8 cellular contexts compared by ENCODE assay signal in the genomic region with DNA sequence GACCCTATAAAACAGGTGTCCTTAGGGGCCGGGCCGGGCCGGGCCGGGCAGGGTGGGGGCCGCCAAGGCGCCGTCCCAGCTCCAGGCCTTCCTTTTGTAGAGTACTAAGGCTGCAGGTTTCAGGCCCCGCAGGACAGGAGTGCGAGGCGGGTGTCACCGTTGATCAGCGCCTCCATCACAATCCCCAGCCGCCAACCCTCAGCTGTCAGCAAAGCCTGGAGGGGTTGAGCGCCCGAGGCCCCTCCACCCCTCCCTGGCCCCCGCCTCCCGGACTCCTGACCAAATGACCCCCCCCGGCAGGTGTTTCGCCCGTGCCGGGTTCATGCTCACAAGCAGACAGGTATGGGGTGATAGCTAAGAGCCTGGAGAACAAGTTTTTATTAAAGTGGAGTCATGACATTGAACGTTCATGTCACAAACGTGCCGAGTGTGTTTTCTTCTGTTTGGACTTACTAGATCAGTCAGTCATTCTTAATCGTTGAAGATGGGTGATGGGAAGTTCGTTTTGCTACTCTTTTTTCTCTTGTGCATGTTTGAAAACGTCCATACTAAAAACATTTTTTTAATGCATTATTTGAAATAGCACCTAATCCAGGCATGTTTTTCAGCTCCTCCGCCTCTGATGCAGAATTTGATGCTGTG. TPM values are rescaled to one million over a fixed set of nuclear protein-coding genes. Genes with fewer than 3 reads are reported as not detected.
DNase-seq lines count a peak whose midpoint lies in the region; ATAC-seq and TF ChIP-seq lines count a peak whose summit lies in the region.

No MANE protein-coding gene starts in this region.

- H3K4me1 ChIP-seq in esophagus squamous epithelium = peaks cover 7 to 26% (median 8%) of the 10 kb centered on the region in 3 donors

- H3K4me3 Mint-ChIP-seq in T-helper 17 cell = peak overlapping the region; percentile 94
- H3K4me3 Mint-ChIP-seq in nephron = peak overlapping the region; percentile 77 to 91 (median 90)

- H3K4me3 ChIP-seq in esophagus squamous epithelium = peak overlapping the region; percentile 65 to 89 (median 80)

- H3K27ac ChIP-seq in esophagus squamous epithelium = peak overlapping the region; percentile 87 to 98 (median 94)

- DNase-seq in activated CD8-positive, alpha-beta memory T cell treated with anti-CD3 and anti-CD28 coated beads, Interleukin-2, amount 50 U/mL, for 48 hours = peak; percentile 56
- DNase-seq in activated CD8-positive, alpha-beta memory T cell treated with anti-CD3 and anti-CD28 coated beads, Interleukin-2, amount 50 U/mL, for 4 hours = no peak
- DNase-seq in T-helper 17 cell (no peak), esophagus squamous epithelium (lab: John Stamatoyannopoulos, UW) (no peak), mesenteric fat pad (ENCODE audit: low spot score) (no peak), MV-4-11 (lab: John Stamatoyannopoulos, UW) (no peak)

- H3K4me1 Mint-ChIP-seq in T-helper 17 cell (peaks cover 19% of the 10 kb centered on the region), nephron (peaks cover 15% of the 10 kb centered on the region)

- H3K9me3 ChIP-seq in T-helper 17 cell (ENCODE audit: control insufficient read depth, low read length, poor library complexity, severe bottlenecking) (no peaks in the 10 kb centered on the region), esophagus squamous epithelium (no peaks in the 10 kb centered on the region)

- H3K27me3 ChIP-seq in esophagus squamous epithelium = no peaks in the 10 kb centered on the region

- peak overlapping the region; percentile 96 for H3K27ac Mint-ChIP-seq in T-helper 17 cell
- peak overlapping the region; percentile 56 to 83 (median 77) for H3K27ac Mint-ChIP-seq in nephron

- intact Hi-C loops in esophagus squamous epithelium (cut with DNase I) = no loop called here

- WGBS in esophagus squamous epithelium, 2 donors = 6 to 8% methylated on average over 12 to 13 of the region's 28 CpGs

- ATAC-seq in HG03097 (IDR thresholded peaks at IDR 0.05; ENCODE audit: low FRiP score, unreplicated experiment) = peak; percentile 13
- peak; percentile 3 for ATAC-seq in T-helper 17 cell

- no peaks in the 10 kb centered on the region for H3K9me3 Mint-ChIP-seq in nephron

- H3K36me3 Mint-ChIP-seq in T-helper 17 cell (ENCODE audit: low read depth) (no peaks in the 10 kb centered on the region), nephron (ENCODE audit: low read depth) (peaks cover 32% of the 10 kb centered on the region)

- H3K36me3 ChIP-seq in esophagus squamous epithelium = peaks cover 4 to 48% (median 11%) of the 10 kb centered on the region in 3 donors

- H3K27me3 Mint-ChIP-seq in T-helper 17 cell = no peaks in the 10 kb centered on the region
- H3K27me3 Mint-ChIP-seq in nephron (ENCODE audit: low read depth) = no peaks in the 10 kb centered on the region

- no peak for TF ChIP-seq POLR2A in esophagus squamous epithelium (IDR thresholded peaks at IDR 0.05)

- TF ChIP-seq CTCF in esophagus squamous epithelium (IDR thresholded peaks at IDR 0.05) = no peak
- no peak for TF ChIP-seq CTCF in nephron (IDR thresholded peaks at IDR 0.05; ENCODE audit: unreplicated experiment in 3 of 3)

RNA-seq across cellular contexts. Expression of a gene that starts 0.5 kb away (rescaled TPM):
- total RNA-seq in T-helper 17 cell = 10 to 100 TPM; 37.0 to 39.6 TPM
- total RNA-seq in esophagus squamous epithelium = 10 to 100 TPM; 44.5 to 75.1 (median 54.6) TPM
- total RNA-seq in mesenteric fat pad = 52.0 TPM

RNA-seq across cellular contexts. Expression of a gene that starts 38.9 kb away (rescaled TPM):
- under 1 TPM; 0.16 to 0.75 TPM for total RNA-seq in T-helper 17 cell
- total RNA-seq in esophagus squamous epithelium = 10 to 100 TPM; 15.5 to 38.5 (median 31.5) TPM
- 1.8 TPM for total RNA-seq in mesenteric fat pad

RNA-seq across cellular contexts. Expression of a gene that starts 59.5 kb away (rescaled TPM):
- total RNA-seq in T-helper 17 cell (10 to 100 TPM; 19.1 to 23.8 TPM), esophagus squamous epithelium (10 to 100 TPM; 13.7 to 27.2 (median 23.1) TPM), mesenteric fat pad (26.0 TPM)

RNA-seq across cellular contexts. Expression of a gene that starts 59.8 kb away (rescaled TPM):
- total RNA-seq in T-helper 17 cell (100 to 1,000 TPM; 109 to 118 TPM), esophagus squamous epithelium (10 to 100 TPM; 40.7 to 65.6 (median 51.3) TPM), mesenteric fat pad (61.1 TPM)
